Comparison of ENCODE assay signal across 8 cellular contexts in genomic region chr19:45676851-45677263, GRCh38. TPM values are rescaled to one million over a fixed set of nuclear protein-coding genes. Genes with fewer than 3 reads are reported as not detected.
DNase-seq lines count a peak whose midpoint lies in the region; ATAC-seq and TF ChIP-seq lines count a peak whose summit lies in the region.

No MANE protein-coding gene starts in this region.

- peak overlapping the region in 8 of 10 donors; percentile 21 to 43 (median 37) for H3K4me3 ChIP-seq in heart right ventricle

- no peaks in the 10 kb centered on the region for H3K9me3 ChIP-seq in heart right ventricle

- WGBS in heart right ventricle, 2 donors = 9 to 10% methylated on average over 28 of the region's 28 CpGs

- peaks cover 0 to 33% (median 20%) of the 10 kb centered on the region in 9 donors for H3K4me1 ChIP-seq in heart right ventricle

- H3K36me3 ChIP-seq in heart right ventricle = no peaks in the 10 kb centered on the region

- no peak for ATAC-seq in Right ventricle myocardium inferior
- peak in 3 of 8 donors; percentile 2 to 19 (median 9) for ATAC-seq in heart right ventricle
- ATAC-seq in HG02678 (IDR thresholded peaks at IDR 0.05; ENCODE audit: unreplicated experiment) = no peak

- intact Hi-C loops in Right ventricle myocardium inferior (cut with DNase I) (no loop called here), cardiac septum (cut with DNase I) (no loop called here), heart right ventricle (cut with DNase I) (no loop called here)

- TF ChIP-seq CTCF in heart right ventricle (IDR thresholded peaks at IDR 0.05) = no peak

- peaks cover 8 to 68% (median 33%) of the 10 kb centered on the region in 7 donors for H3K27me3 ChIP-seq in heart right ventricle

- DNase-seq in Right ventricle myocardium inferior (ENCODE audit: missing footprints) (peak; percentile 69), cardiac septum (ENCODE audit: low spot score) (no peak), heart right ventricle (no peak), HuH-7 (ENCODE audit: low spot score) (no peak), GDM1 (lab: John Stamatoyannopoulos, UW) (no peak)
- DNase-seq in activated CD8-positive, alpha-beta memory T cell treated with anti-CD3 and anti-CD28 coated beads, Interleukin-2, amount 50 U/mL, for 48 hours = peak; percentile 77
- peak; percentile 43 to 56 for DNase-seq in stimulated activated CD4-positive, alpha-beta T cell treated with anti-CD3 and anti-CD28 coated beads, Interleukin-2, amount 100 ng/mL, for 24 hours

- H3K27ac ChIP-seq in heart right ventricle = no peak overlapping the region

RNA-seq across cellular contexts. Expression of gene GIPR, which starts 8.8 kb away (rescaled TPM):
- 5.0 TPM for total RNA-seq in Right ventricle myocardium inferior
- total RNA-seq in cardiac septum = 6.9 TPM
- total RNA-seq in heart right ventricle = 1 to 10 TPM; 2.4 to 7.8 (median 4.4) TPM
- 10 to 100 TPM in 1 of 2 donors, 1 to 10 TPM in 1; 2.4 to 16.6 TPM for polyA plus RNA-seq in heart right ventricle

RNA-seq across cellular contexts. Expression of gene SNRPD2, which starts 14.9 kb away (rescaled TPM):
- total RNA-seq in Right ventricle myocardium inferior = 252 TPM
- total RNA-seq in cardiac septum = 210 TPM
- total RNA-seq in heart right ventricle = 100 to 1,000 TPM; 216 to 268 (median 240) TPM
- polyA plus RNA-seq in heart right ventricle = 100 to 1,000 TPM; 316 to 464 TPM

RNA-seq across cellular contexts. Expression of gene QPCTL, which starts 15.6 kb away (rescaled TPM):
- total RNA-seq in Right ventricle myocardium inferior (1.5 TPM), cardiac septum (2.6 TPM), heart right ventricle (1 to 10 TPM; 1.8 to 3.5 (median 2.4) TPM)
- 1 to 10 TPM; 4.1 to 4.5 TPM for polyA plus RNA-seq in heart right ventricle

RNA-seq across cellular contexts. Expression of gene EML2, which starts 37.7 kb away (rescaled TPM):
- 39.1 TPM for total RNA-seq in Right ventricle myocardium inferior
- total RNA-seq in cardiac septum = 45.8 TPM
- 10 to 100 TPM; 30.2 to 54.5 (median 46.1) TPM for total RNA-seq in heart right ventricle
- 10 to 100 TPM; 17.3 to 26.8 TPM for polyA plus RNA-seq in heart right ventricle

RNA-seq across cellular contexts. Expression of gene FBXO46, which starts 53.8 kb away (rescaled TPM):
- total RNA-seq in Right ventricle myocardium inferior = 13.1 TPM
- total RNA-seq in cardiac septum = 8.2 TPM
- 10 to 100 TPM in 2 of 10 donors, 1 to 10 TPM in 8; 5.2 to 13.5 (median 9.1) TPM for total RNA-seq in heart right ventricle
- polyA plus RNA-seq in heart right ventricle = 10 to 100 TPM in 1 of 2 donors, 1 to 10 TPM in 1; 5.3 to 11.4 TPM

Comparison
In these comparisons a context has a peak if more than half of its experiments do, and no peak if none do; other contexts are left out.
1. DNase-seq: peak in Right ventricle myocardium inferior (single experiment), activated CD8-positive, alpha-beta memory T cell treated with anti-CD3 and anti-CD28 coated beads, Interleukin-2, amount 50 U/mL, for 48 hours (single experiment) and stimulated activated CD4-positive, alpha-beta T cell treated with anti-CD3 and anti-CD28 coated beads, Interleukin-2, amount 100 ng/mL, for 24 hours (2 of 2); none in cardiac septum (single experiment), heart right ventricle (0 of 2), HuH-7 (single experiment) and GDM1 (single experiment).